Comparison of ENCODE assay signal across 16 cellular contexts in genomic region chr1:226603976-226604845, GRCh38. TPM values are rescaled to one million over a fixed set of nuclear protein-coding genes. Genes with fewer than 3 reads are reported as not detected.
A peak's percentile ranks its signal among the peaks of the same experiment; 100 is the strongest.
DNase-seq lines count a peak whose midpoint lies in the region; ATAC-seq and TF ChIP-seq lines count a peak whose summit lies in the region.
"Had no signal": no experiment of that assay in that cellular context is flagged by ENCODE, and none has a peak within 500 bp of the region (broad histone marks: within the 10 kb centered on the region; RNA-seq: fewer than 3 reads in every experiment).

No MANE protein-coding gene starts in this region.

- POLR2A ChIA-PET in CD8-positive, alpha-beta memory T cell (lab: Charles Lee) = no interaction called here

- DNase-seq in GM23338 (ENCODE audit: low spot score) = peak; percentile 71
- peak; percentile 34 for DNase-seq in astrocyte of the hippocampus (ENCODE audit: low read depth, low spot score)
- DNase-seq in islet precursor cell = peak; percentile 90
- no peak for DNase-seq in NCI-H226
- no peak for DNase-seq in stimulated activated CD4-positive, alpha-beta T cell treated with anti-CD3 and anti-CD28 coated beads, Interleukin-12 subunit alpha, Interleukin-12 subunit beta, amount 100 ng/mL, for 4 hours
- DNase-seq in CD8-positive, alpha-beta memory T cell = no peak
- DNase-seq: activated CD4-positive, alpha-beta T cell treated with anti-CD3 and anti-CD28 coated beads, Interleukin-2, amount 10 ng/mL, durations not matched to agents 7 days and 5 days; brain microvascular endothelial cell; NCI-H510A treated with DMSO at 0.1 percent for 48 hours; T-helper 1 cell had no signal

- H3K4me1 ChIP-seq in GM23338 (ENCODE audit: insufficient read depth) (peaks cover 25% of the 10 kb centered on the region; the same call in 1 of the 2 replicates), skeletal muscle tissue (ENCODE audit: control insufficient read depth in 3 of 3, insufficient read depth in 3 of 3, low read length in 3 of 3) (peaks cover 7 to 18% (median 15%) of the 10 kb centered on the region in 3 donors)
- no peaks in the 10 kb centered on the region for H3K4me1 ChIP-seq in CD8-positive, alpha-beta memory T cell (ENCODE audit: insufficient read depth, low read length)

- H3K4me1 Mint-ChIP-seq in GM23338 = peaks cover 39% of the 10 kb centered on the region
- no peaks in the 10 kb centered on the region for H3K4me1 Mint-ChIP-seq in CD8-positive, alpha-beta memory T cell

- H3K9me3 ChIP-seq in skeletal muscle tissue (ENCODE audit: control insufficient read depth in 3 of 3, low read length in 3 of 3) = no peaks in the 10 kb centered on the region
- H3K9me3 ChIP-seq in CD8-positive, alpha-beta memory T cell (ENCODE audit: low read length) = no peaks in the 10 kb centered on the region
- H3K9me3 ChIP-seq: right lobe of liver had no signal

- H3K4me3 Mint-ChIP-seq in GM23338 = no peak overlapping the region
- no peak overlapping the region for H3K4me3 Mint-ChIP-seq in CD8-positive, alpha-beta memory T cell
- H3K4me3 Mint-ChIP-seq: activated CD4-positive, alpha-beta T cell treated with anti-CD3 and anti-CD28 coated beads, Interleukin-2, amount 10 ng/mL, durations not matched to agents 7 days and 5 days; activated T-helper 1 cell treated with anti-CD3 and anti-CD28 coated beads, Interleukin-12 subunit alpha, Interleukin-12 subunit beta, Interleukin-2, Interleukin-4 antibody, amounts not matched to agents 30 ng/mL and 10 ng/mL and 1 ng/mL, durations not matched to agents 14 hours and 24 hours and 36 hours had no signal

- H3K36me3 Mint-ChIP-seq in GM23338 (ENCODE audit: low read depth) = no peaks in the 10 kb centered on the region
- H3K36me3 Mint-ChIP-seq in CD8-positive, alpha-beta memory T cell = no peaks in the 10 kb centered on the region

- peak overlapping the region; percentile 29; the same call in 1 of the 2 replicates for H3K4me2 ChIP-seq in GM23338
- H3K4me2 ChIP-seq: PC-9 had no signal

- H3K79me2 ChIP-seq in GM23338 (replicated peaks; ENCODE audit: insufficient read depth) = no peaks in the 10 kb centered on the region

- H3F3A ChIP-seq in GM23338 (replicated peaks; ENCODE audit: low read depth) = no peaks in the 10 kb centered on the region

- peaks cover 4% of the 10 kb centered on the region for H3K27me3 Mint-ChIP-seq in GM23338 (ENCODE audit: insufficient read depth, low read depth, poor library complexity)
- peaks cover 7 to 10% of the 10 kb centered on the region in 2 donors for H3K27me3 Mint-ChIP-seq in CD8-positive, alpha-beta memory T cell

- H3K9me3 Mint-ChIP-seq in GM23338 = no peaks in the 10 kb centered on the region
- no peaks in the 10 kb centered on the region for H3K9me3 Mint-ChIP-seq in CD8-positive, alpha-beta memory T cell
- H3K9me3 Mint-ChIP-seq: activated CD4-positive, alpha-beta T cell treated with anti-CD3 and anti-CD28 coated beads, Interleukin-2, amount 10 ng/mL, durations not matched to agents 7 days and 5 days; activated T-helper 1 cell treated with anti-CD3 and anti-CD28 coated beads, Interleukin-12 subunit alpha, Interleukin-12 subunit beta, Interleukin-2, Interleukin-4 antibody, amounts not matched to agents 30 ng/mL and 10 ng/mL and 1 ng/mL, durations not matched to agents 14 hours and 24 hours and 36 hours had no signal

- ATAC-seq in GM23338 = peak; percentile 70
- no peak for ATAC-seq in HG02852 (IDR thresholded peaks at IDR 0.05; ENCODE audit: unreplicated experiment)

- H2AFZ ChIP-seq in GM23338 = no peak overlapping the region
- H2AFZ ChIP-seq: PC-9 had no signal

- no peak overlapping the region for H3K27ac ChIP-seq in GM23338 (ENCODE audit: low read depth)
- peak overlapping the region; percentile 60 for H3K27ac ChIP-seq in skeletal muscle tissue (ENCODE audit: low read depth, low read length)
- no peak overlapping the region for H3K27ac ChIP-seq in CD8-positive, alpha-beta memory T cell (ENCODE audit: low read depth, low read length)
- H3K27ac ChIP-seq: brain microvascular endothelial cell, PC-9, right lobe of liver had no signal

- TF ChIP-seq CTCF in GM23338 (conservative IDR thresholded peaks at IDR 0.05; ENCODE audit: low read depth in 2 of 2) = no peak

- H3K9me2 ChIP-seq in GM23338 (ENCODE audit: insufficient read depth) = no peaks in the 10 kb centered on the region

- H3K36me3 ChIP-seq in GM23338 (ENCODE audit: insufficient read depth) (no peaks in the 10 kb centered on the region), skeletal muscle tissue (ENCODE audit: control insufficient read depth in 3 of 3, insufficient read depth in 3 of 3, low read length in 3 of 3) (no peaks in the 10 kb centered on the region)
- no peaks in the 10 kb centered on the region for H3K36me3 ChIP-seq in CD8-positive, alpha-beta memory T cell (ENCODE audit: insufficient read depth, low read length)
- H3K36me3 ChIP-seq: brain microvascular endothelial cell, right lobe of liver had no signal

- CTCF ChIA-PET in CD8-positive, alpha-beta memory T cell (lab: Charles Lee) = interaction anchor here (2.1 kb wide), 1 partner anchor 159 kb away, joined by 5 read pairs; no protein-coding TSS in a partner anchor

- H4K20me1 ChIP-seq in GM23338 (replicated peaks; ENCODE audit: insufficient read depth) = no peaks in the 10 kb centered on the region

- H3K27ac Mint-ChIP-seq in GM23338 = no peak overlapping the region
- no peak overlapping the region for H3K27ac Mint-ChIP-seq in CD8-positive, alpha-beta memory T cell
- H3K27ac Mint-ChIP-seq: activated CD4-positive, alpha-beta T cell treated with anti-CD3 and anti-CD28 coated beads, Interleukin-2, amount 10 ng/mL, durations not matched to agents 7 days and 5 days; activated T-helper 1 cell treated with anti-CD3 and anti-CD28 coated beads, Interleukin-12 subunit alpha, Interleukin-12 subunit beta, Interleukin-2, Interleukin-4 antibody, amounts not matched to agents 30 ng/mL and 10 ng/mL and 1 ng/mL, durations not matched to agents 14 hours and 24 hours and 36 hours had no signal

- H3K4me3 ChIP-seq in GM23338 = no peak overlapping the region
- H3K4me3 ChIP-seq in skeletal muscle tissue (ENCODE audit: low read length in 3 of 3) = no peak overlapping the region
- H3K4me3 ChIP-seq in CD8-positive, alpha-beta memory T cell (ENCODE audit: low read length) = no peak overlapping the region
- H3K4me3 ChIP-seq: PC-9 had no signal

- H3K27me3 ChIP-seq in GM23338 (ENCODE audit: insufficient read depth) (no peaks in the 10 kb centered on the region), skeletal muscle tissue (ENCODE audit: control insufficient read depth in 3 of 3, insufficient read depth in 3 of 3, low read length in 3 of 3) (peaks cover 0 to 8% (median 4%) of the 10 kb centered on the region in 3 donors)
- H3K27me3 ChIP-seq in CD8-positive, alpha-beta memory T cell (ENCODE audit: insufficient read depth, low read length, poor library complexity, severe bottlenecking) = no peaks in the 10 kb centered on the region
- H3K27me3 ChIP-seq: right lobe of liver had no signal

- no peak overlapping the region for H3K9ac ChIP-seq in skeletal muscle tissue (ENCODE audit: low read depth in 1 of 3, low read length in 3 of 3)

TF ChIP-seq in GM23338, 12 proteins besides CTCF, POLR2A, EP300 and RAD21 (continues in another document):
- no peak for TF ChIP-seq ZNF114 (CRISPR knock-in tag; IDR thresholded peaks at IDR 0.05)
- TF ChIP-seq EZH2 (IDR thresholded peaks at IDR 0.05; ENCODE audit: low read depth, unreplicated experiment) = no peak
- TF ChIP-seq NANOG (IDR thresholded peaks at IDR 0.05; ENCODE audit: borderline replicate concordance) = no peak
- TF ChIP-seq REST (IDR thresholded peaks at IDR 0.05; ENCODE audit: unreplicated experiment) = no peak
- no peak for TF ChIP-seq ZNF331 (CRISPR knock-in tag; IDR thresholded peaks at IDR 0.05; ENCODE audit: low read depth)

RNA-seq across cellular contexts. Expression of gene STUM, which starts 55.6 kb away (rescaled TPM):
- 0.74 and 1.3 TPM in 2 replicates for total RNA-seq in GM23338 (2014; rRNA removed; shearing (Covaris generic))
- 0.23 and 0.40 TPM in 2 replicates for polyA plus RNA-seq in GM23338 (2016; fragmentation: Nextera tagmentation; extraction: Ambion mirVana)
- total RNA-seq in skeletal muscle tissue = 2.6 TPM
- not detected for total RNA-seq in CD8-positive, alpha-beta memory T cell
- 0.13 TPM for polyA plus RNA-seq in CD8-positive, alpha-beta memory T cell
- total RNA-seq: activated CD4-positive, alpha-beta T cell treated with anti-CD3 and anti-CD28 coated beads, Interleukin-2, amount 10 ng/mL, durations not matched to agents 7 days and 5 days; activated T-helper 1 cell treated with anti-CD3 and anti-CD28 coated beads, Interleukin-12 subunit alpha, Interleukin-12 subunit beta, Interleukin-2, Interleukin-4 antibody, amounts not matched to agents 30 ng/mL and 10 ng/mL and 1 ng/mL, durations not matched to agents 14 hours and 24 hours and 36 hours; G401; PC-9 had no signal

Comparison
In these comparisons a context has a peak if more than half of its experiments do, and no peak if none do; other contexts are left out.
1. DNase-seq: peak in GM23338 (single experiment), astrocyte of the hippocampus (single experiment) and islet precursor cell (single experiment); none in NCI-H226 (single experiment), stimulated activated CD4-positive, alpha-beta T cell treated with anti-CD3 and anti-CD28 coated beads, Interleukin-12 subunit alpha, Interleukin-12 subunit beta, amount 100 ng/mL, for 4 hours (single experiment) and CD8-positive, alpha-beta memory T cell (0 of 5).